Comparison of ENCODE assay signal across 8 cellular contexts in the genomic region with DNA sequence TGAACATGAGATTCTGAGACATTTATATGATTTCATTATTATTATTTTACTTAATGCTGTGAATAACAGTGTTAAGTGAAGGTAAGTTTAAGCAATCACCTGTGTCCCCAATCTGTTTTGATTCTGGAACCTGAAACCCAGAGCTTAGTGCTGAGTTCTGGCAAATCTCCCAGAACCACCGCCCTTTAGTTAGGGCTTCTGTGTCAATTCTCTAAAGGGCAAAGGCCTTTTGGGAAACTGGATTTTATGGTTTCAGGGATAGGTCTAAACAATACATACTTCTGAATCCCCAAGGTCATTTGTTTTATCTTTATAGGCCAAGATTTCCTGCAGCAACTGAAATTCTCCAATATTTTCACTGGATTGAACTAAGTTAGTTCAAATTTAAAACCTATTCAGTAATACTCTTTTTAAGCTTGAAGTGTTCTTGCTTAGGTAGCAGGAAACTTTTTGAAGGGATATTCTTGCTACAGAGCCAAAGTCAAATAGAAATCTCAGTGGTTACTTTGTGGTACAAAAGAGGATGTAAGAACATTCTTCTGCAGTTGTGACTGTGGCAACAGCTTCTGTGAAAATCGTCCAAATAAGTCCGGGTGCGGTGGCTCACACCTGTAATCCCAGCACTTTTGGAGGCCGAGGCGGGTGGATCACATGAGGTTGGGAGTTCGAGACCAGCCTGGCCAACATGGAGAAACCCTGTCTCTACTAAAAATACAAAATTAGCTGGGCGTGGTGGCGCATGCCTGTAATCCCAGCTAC. TPM values are rescaled to one million over a fixed set of nuclear protein-coding genes. Genes with fewer than 3 reads are reported as not detected.
DNase-seq lines count a peak whose midpoint lies in the region; ATAC-seq and TF ChIP-seq lines count a peak whose summit lies in the region.

No MANE protein-coding gene starts in this region.

- H3K27me3 ChIP-seq in GM23248 (replicated peaks; ENCODE audit: insufficient read depth) = no peaks in the 10 kb centered on the region

- ATAC-seq in GM19397 (IDR thresholded peaks at IDR 0.05; ENCODE audit: unreplicated experiment) (peak; percentile 97), HG03039 (IDR thresholded peaks at IDR 0.05; ENCODE audit: unreplicated experiment) (peak; percentile 99)

- DNase-seq in GM13977 (ENCODE audit: low spot score) (peak; percentile 54), NCI-H69 (lab: John Stamatoyannopoulos, UW) (peak; percentile 2), GM23248 (no peak), islet precursor cell (no peak)
- DNase-seq in stimulated activated CD4-positive, alpha-beta T cell treated with anti-CD3 and anti-CD28 coated beads, Interleukin-4, amount 100 ng/mL, for 1 hour = no peak
- no peak for DNase-seq in activated effector memory CD4-positive, alpha-beta T cell treated with Interleukin-2 at 50 U/mL for 16 hours

- H3K79me2 ChIP-seq in GM23248 (ENCODE audit: insufficient read depth) = no peaks in the 10 kb centered on the region

- no peaks in the 10 kb centered on the region for H3K36me3 ChIP-seq in GM23248 (ENCODE audit: low read depth)

- WGBS in GM23248 (ENCODE audit: low coverage in 1 of 2, low lambda C conversion rate in 2 of 2, missing lambda C conversion rate in 2 of 2), 2 experiments = 51 to 54% methylated on average over 9 of the region's 9 CpGs

- no peak overlapping the region for H3K9ac ChIP-seq in GM23248

- H3K4me3 ChIP-seq in GM23248 = no peak overlapping the region

- H4K20me1 ChIP-seq in GM23248 (ENCODE audit: insufficient read depth) = no peaks in the 10 kb centered on the region

- no peaks in the 10 kb centered on the region for H3F3A ChIP-seq in GM23248 (ENCODE audit: insufficient read depth)

- H3K9me2 ChIP-seq in GM23248 (ENCODE audit: insufficient read depth) = no peaks in the 10 kb centered on the region

- no peak for TF ChIP-seq CTCF in GM13977 (IDR thresholded peaks at IDR 0.05; ENCODE audit: extremely low read depth, insufficient read depth, missing control alignments)

- H3K27ac ChIP-seq in GM23248 = no peak overlapping the region

- no peaks in the 10 kb centered on the region for H3K4me1 ChIP-seq in GM23248 (ENCODE audit: insufficient read depth)

- no peak overlapping the region for H3K4me2 ChIP-seq in GM23248 (ENCODE audit: unreplicated experiment)

- in situ Hi-C loops in GM13977 (cut with MboI; ENCODE audit: low pct_unique_long_range_greater_than_20kb, low sequenced_read_pairs, unreplicated experiment) = loop anchor here (25.0 kb wide), 1 partner anchor 144 kb away; a partner anchor contains a TSS
- in situ Hi-C loops in GM23248 (cut with MboI) = no loop called here

- no peak overlapping the region for H2AFZ ChIP-seq in GM23248

- no peaks in the 10 kb centered on the region for H3K9me3 ChIP-seq in GM23248 (ENCODE audit: low read depth)

RNA-seq across cellular contexts. Expression of a gene that starts 10.0 kb away (rescaled TPM):
- total RNA-seq in GM23248 (2014; rRNA removed; shearing (Covaris generic)) = 0.13 and 0.22 TPM in 2 replicates
- 0.21 and 0.62 TPM in 2 replicates for polyA plus RNA-seq in GM23248 (2016; fragmentation: Nextera tagmentation; extraction: Ambion mirVana)

Comparison
In these comparisons a context has a peak if more than half of its experiments do, and no peak if none do; other contexts are left out.
1. DNase-seq: peak in GM13977 (single experiment) and NCI-H69 (single experiment); none in stimulated activated CD4-positive, alpha-beta T cell treated with anti-CD3 and anti-CD28 coated beads, Interleukin-4, amount 100 ng/mL, for 1 hour (single experiment), GM23248 (single experiment), islet precursor cell (single experiment) and activated effector memory CD4-positive, alpha-beta T cell treated with Interleukin-2 at 50 U/mL for 16 hours (single experiment).